Comparison of ENCODE assay signal across 34 cellular contexts in the genomic region with DNA sequence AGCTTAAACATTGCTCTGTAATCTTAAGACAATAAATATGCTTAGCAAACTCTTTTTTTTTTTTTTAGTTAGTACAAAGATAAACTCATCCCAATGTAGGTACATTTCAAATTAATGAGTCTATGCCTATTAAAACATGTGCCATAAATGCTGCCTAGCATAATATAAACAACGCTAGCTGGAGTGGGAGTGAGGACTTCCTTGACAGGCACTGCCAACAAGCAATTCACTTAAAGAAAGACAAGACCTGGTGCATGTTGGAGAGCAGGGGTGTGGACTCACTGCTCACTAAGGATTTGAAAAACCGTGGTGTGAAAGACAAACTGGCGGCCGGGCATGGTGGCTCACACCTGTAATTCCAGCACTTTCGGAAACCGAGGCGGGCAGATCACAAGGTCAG.
"Had no signal": no experiment of that assay in that cellular context is flagged by ENCODE, and none has a peak within 500 bp of the region (broad histone marks: within the 10 kb centered on the region; RNA-seq: fewer than 3 reads in every experiment).

No MANE protein-coding gene starts in this region.

- H3K27me3 ChIP-seq: brain microvascular endothelial cell, esophagus muscularis mucosa, foreskin keratinocyte, gastrocnemius medialis had no signal

- H3K9me3 ChIP-seq: gastrocnemius medialis had no signal

- H3K27ac ChIP-seq: brain microvascular endothelial cell, esophagus muscularis mucosa, foreskin keratinocyte, gastrocnemius medialis, WERI-Rb-1 had no signal

- H3K4me3 ChIP-seq: esophagus muscularis mucosa, gastrocnemius medialis had no signal

- H3K4me1 Mint-ChIP-seq: activated B cell treated with CpG ODN at 0.5 μM for 24 hours; activated naive CD4-positive, alpha-beta T cell treated with anti-CD3 and anti-CD28 coated beads, Interleukin-2, amount 10 ng/mL, durations not matched to agents 7 days and 5 days; central memory CD8-positive, alpha-beta T cell; T-helper 17 cell had no signal

- H3K27me3 Mint-ChIP-seq: activated B cell treated with CpG ODN at 0.5 μM for 24 hours; activated CD8-positive, alpha-beta T cell treated with anti-CD3 and anti-CD28 coated beads for 36 hours; activated naive CD8-positive, alpha-beta T cell treated with anti-CD3 and anti-CD28 coated beads, Interleukin-2, amount 10 ng/mL, durations not matched to agents 7 days and 5 days; central memory CD8-positive, alpha-beta T cell; effector memory CD8-positive, alpha-beta T cell; T-helper 17 cell had no signal

- H3K9me3 Mint-ChIP-seq: central memory CD8-positive, alpha-beta T cell; effector memory CD8-positive, alpha-beta T cell had no signal

- H3K27ac Mint-ChIP-seq: activated B cell treated with CpG ODN at 0.5 μM for 24 hours; activated CD8-positive, alpha-beta T cell treated with anti-CD3 and anti-CD28 coated beads for 36 hours; activated naive CD4-positive, alpha-beta T cell treated with anti-CD3 and anti-CD28 coated beads, Interleukin-2, amount 10 ng/mL, durations not matched to agents 7 days and 5 days; activated naive CD4-positive, alpha-beta T cell treated with anti-CD3 and anti-CD28 coated beads, Interleukin-2, amount 50 U/mL, for 72 hours; activated naive CD8-positive, alpha-beta T cell treated with anti-CD3 and anti-CD28 coated beads, Interleukin-2, amount 10 ng/mL, durations not matched to agents 7 days and 5 days; activated T-cell treated with anti-CD3 and anti-CD28 coated beads, Interleukin-2, amount 50 U/mL, for 24 hours; activated T-cell treated with anti-CD3 and anti-CD28 coated beads, Interleukin-2, amount 50 U/mL, for 72 hours; effector memory CD8-positive, alpha-beta T cell; T-helper 2 cell treated with Interferon-gamma antibody and Interleukin-4, amounts not matched to agents 5 μg/mL and 100 μg/mL, for 36 hours had no signal

- H3K4me1 ChIP-seq: esophagus muscularis mucosa, foreskin keratinocyte, gastrocnemius medialis had no signal

- H3K4me3 Mint-ChIP-seq: activated B cell treated with CpG ODN at 0.5 μM for 24 hours; activated CD8-positive, alpha-beta T cell treated with anti-CD3 and anti-CD28 coated beads for 36 hours; activated naive CD4-positive, alpha-beta T cell treated with anti-CD3 and anti-CD28 coated beads, Interleukin-2, amount 10 ng/mL, durations not matched to agents 7 days and 5 days; activated naive CD8-positive, alpha-beta T cell treated with anti-CD3 and anti-CD28 coated beads, Interleukin-2, amount 10 ng/mL, durations not matched to agents 7 days and 5 days; activated T-cell treated with anti-CD3 and anti-CD28 coated beads, Interleukin-2, amount 50 U/mL, for 24 hours; activated T-cell treated with anti-CD3 and anti-CD28 coated beads, Interleukin-2, amount 50 U/mL, for 72 hours; central memory CD8-positive, alpha-beta T cell; effector memory CD8-positive, alpha-beta T cell; T-helper 17 cell; T-helper 2 cell treated with Interferon-gamma antibody and Interleukin-4, amounts not matched to agents 5 μg/mL and 100 μg/mL, for 36 hours had no signal

- DNase-seq: activated B cell treated with CpG ODN at 0.5 μM for 24 hours; activated CD4-positive, alpha-beta T cell treated with anti-CD3 and anti-CD28 coated beads for 48 hours; activated CD4-positive, alpha-beta T cell treated with anti-CD3 and anti-CD28 coated beads, Interleukin-2, amount 50 U/mL, for 1 hour; activated CD4-positive, alpha-beta T cell treated with anti-CD3 and anti-CD28 coated beads, Interleukin-2, amount 50 U/mL, for 48 hours; activated CD8-positive, alpha-beta T cell treated with anti-CD3 and anti-CD28 coated beads for 36 hours; activated gamma-delta T cell; activated naive CD4-positive, alpha-beta T cell; activated naive CD4-positive, alpha-beta T cell treated with anti-CD3 and anti-CD28 coated beads, Interleukin-2, amount 10 ng/mL, durations not matched to agents 7 days and 5 days; activated naive CD8-positive, alpha-beta T cell treated with anti-CD3 and anti-CD28 coated beads, Interleukin-2, amount 10 ng/mL, durations not matched to agents 7 days and 5 days; activated T-cell treated with anti-CD3 and anti-CD28 coated beads for 4 hours; activated T-cell treated with anti-CD3 and anti-CD28 coated beads, Interleukin-2, amount 50 U/mL, for 24 hours; activated T-cell treated with anti-CD3 and anti-CD28 coated beads, Interleukin-2, amount 50 U/mL, for 72 hours; amniotic stem cell; anterior cingulate cortex; brain microvascular endothelial cell; cortex of kidney; dermis blood vessel endothelial cell; effector CD4-positive, alpha-beta T cell; effector memory CD8-positive, alpha-beta T cell; erythroblast; foreskin keratinocyte; gastrocnemius medialis; glutamatergic neuron; SW 1271; T-helper 1 cell; T-helper 17 cell; T1000; WERI-Rb-1 had no signal

- H3K36me3 ChIP-seq: brain microvascular endothelial cell, esophagus muscularis mucosa, gastrocnemius medialis, WERI-Rb-1 had no signal

- FAIRE-seq: astrocyte, bronchial epithelial cell had no signal
